Comparison of ENCODE assay signal across 25 cellular contexts in the genomic region with DNA sequence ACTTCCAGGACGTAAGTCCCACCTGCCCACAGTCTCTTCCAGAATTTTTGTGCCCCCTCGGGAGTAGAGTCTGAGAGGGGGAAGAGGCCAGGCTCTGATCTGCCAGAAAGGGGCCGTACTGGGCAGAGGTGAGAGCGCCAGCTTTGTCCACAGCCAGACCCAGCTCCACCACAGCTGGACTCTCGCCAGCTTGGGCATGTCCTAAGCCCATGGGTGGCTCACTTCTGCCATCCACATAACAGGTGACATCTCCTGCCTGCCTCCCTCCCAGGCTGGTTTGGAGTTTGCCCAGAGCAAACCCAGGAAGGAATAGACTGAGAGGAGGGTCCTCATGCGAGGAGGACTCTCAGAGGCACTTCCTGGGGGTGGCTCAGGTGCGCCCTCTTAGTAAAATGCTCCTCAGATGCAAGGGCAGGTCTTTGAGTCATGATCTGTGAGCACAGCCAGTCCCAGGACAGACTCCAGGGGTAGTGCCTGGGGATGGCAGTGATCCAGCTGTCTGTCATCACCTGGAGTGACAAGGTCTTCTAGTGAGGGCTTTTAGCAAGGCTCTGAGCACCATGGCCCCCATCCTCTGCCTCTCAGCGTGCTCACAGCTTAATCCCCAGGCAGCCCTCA.
DNase-seq lines count a peak whose midpoint lies in the region; ATAC-seq and TF ChIP-seq lines count a peak whose summit lies in the region.
"Had no signal": no experiment of that assay in that cellular context is flagged by ENCODE, and none has a peak within 500 bp of the region (broad histone marks: within the 10 kb centered on the region; RNA-seq: fewer than 3 reads in every experiment).

No MANE protein-coding gene starts in this region.

- no peaks in the 10 kb centered on the region; the same call in 1 of the 2 replicates for H3K27me3 ChIP-seq in OCI-LY1 (ENCODE audit: insufficient read depth, low read length)
- no peaks in the 10 kb centered on the region for H3K27me3 ChIP-seq in psoas muscle (ENCODE audit: insufficient read depth in 3 of 3, low read length in 2 of 3)
- H3K27me3 ChIP-seq: gastroesophageal sphincter, pancreas, sigmoid colon, SJSA1, upper lobe of right lung had no signal

- peaks cover 6% of the 10 kb centered on the region for H3K36me3 Mint-ChIP-seq in T-helper 17 cell (ENCODE audit: low read depth)
- H3K36me3 Mint-ChIP-seq: activated naive CD4-positive, alpha-beta T cell treated with anti-CD3 and anti-CD28 coated beads, Interleukin-2, amount 10 ng/mL, durations not matched to agents 7 days and 5 days; CD14-positive monocyte; natural killer cell treated with Interleukin-12 subunit alpha and Interleukin-12 subunit beta and Interleukin-15 and Interleukin-18, amount 100 ng/mL, for 72 hours had no signal

- ATAC-seq in left cardiac atrium, result peak; percentile 60 to 69
- peak; percentile 33 to 82 (median 78) for ATAC-seq in psoas muscle
- no peak for ATAC-seq in T-helper 17 cell
- ATAC-seq in GM19324 (IDR thresholded peaks at IDR 0.05; ENCODE audit: low FRiP score, unreplicated experiment), result no peak
- ATAC-seq: activated T-cell treated with anti-CD3 and anti-CD28 coated beads, Interleukin-2, amount 50 U/mL, for 4 hours; gastroesophageal sphincter; natural killer cell treated with Interleukin-12 subunit alpha and Interleukin-12 subunit beta and Interleukin-15 and Interleukin-18, amount 100 ng/mL, for 72 hours; pancreas; upper lobe of right lung had no signal

- H3K9ac ChIP-seq in OCI-LY1 (ENCODE audit: low read length), result no peak overlapping the region
- H3K9ac ChIP-seq: KMS-11 had no signal

- no peaks in the 10 kb centered on the region for H3K79me2 ChIP-seq in OCI-LY1 (ENCODE audit: insufficient read depth, low read length)

- H3K27me3 Mint-ChIP-seq in T-helper 17 cell, result no peaks in the 10 kb centered on the region
- H3K27me3 Mint-ChIP-seq: activated naive CD4-positive, alpha-beta T cell treated with anti-CD3 and anti-CD28 coated beads, Interleukin-2, amount 10 ng/mL, durations not matched to agents 7 days and 5 days; central memory CD8-positive, alpha-beta T cell; natural killer cell treated with Interleukin-12 subunit alpha and Interleukin-12 subunit beta and Interleukin-15 and Interleukin-18, amount 100 ng/mL, for 72 hours had no signal

- DNase-seq in caudate nucleus (lab: John Stamatoyannopoulos, UW), result peak in 2 of 61 donors; percentile 16 to 39
- DNase-seq in left cardiac atrium, result peak; percentile 75
- DNase-seq in psoas muscle, result peak; percentile 51 to 81
- no peak for DNase-seq in T-helper 17 cell
- no peak for DNase-seq in GM19238 (ENCODE audit: insufficient read length, low spot score)
- DNase-seq: activated CD8-positive, alpha-beta memory T cell treated with anti-CD3 and anti-CD28 coated beads for 24 hours; activated naive CD4-positive, alpha-beta T cell treated with anti-CD3 and anti-CD28 coated beads, Interleukin-2, amount 10 ng/mL, durations not matched to agents 7 days and 5 days; activated T-cell treated with anti-CD3 and anti-CD28 coated beads, Interleukin-2, amount 50 U/mL, for 4 hours; amygdala; NCI-H1694 treated with DMSO at 0.1 percent for 48 hours; NCI-H2227 treated with DMSO at 0.1 percent for 48 hours; NCI-H748 treated with DMSO at 0.1 percent for 48 hours; sigmoid colon; T-helper 1 cell; upper lobe of right lung had no signal

- H3K4me1 Mint-ChIP-seq in T-helper 17 cell, result peaks cover 3% of the 10 kb centered on the region
- H3K4me1 Mint-ChIP-seq: activated naive CD4-positive, alpha-beta T cell treated with anti-CD3 and anti-CD28 coated beads, Interleukin-2, amount 10 ng/mL, durations not matched to agents 7 days and 5 days; CD14-positive monocyte; central memory CD8-positive, alpha-beta T cell had no signal

- intact Hi-C loops in left cardiac atrium (cut with DNase I) (no loop called here), psoas muscle (cut with DNase I) (no loop called here)

- H3K4me1 ChIP-seq in OCI-LY1 (ENCODE audit: insufficient read depth, low read length, severe bottlenecking), result peaks cover 14% of the 10 kb centered on the region
- H3K4me1 ChIP-seq in psoas muscle, result no peaks in the 10 kb centered on the region
- H3K4me1 ChIP-seq: gastroesophageal sphincter, HAP-1, pancreas, SJSA1, upper lobe of right lung had no signal

- H3K9me3 ChIP-seq in OCI-LY1 (ENCODE audit: low read length), result no peaks in the 10 kb centered on the region
- H3K9me3 ChIP-seq in psoas muscle, result no peaks in the 10 kb centered on the region
- H3K9me3 ChIP-seq in T-helper 17 cell (ENCODE audit: control insufficient read depth, low read length, poor library complexity, severe bottlenecking), result no peaks in the 10 kb centered on the region
- H3K9me3 ChIP-seq: gastroesophageal sphincter, HAP-1, pancreas, sigmoid colon, SJSA1, upper lobe of right lung had no signal

- no peak overlapping the region for H2AFZ ChIP-seq in OCI-LY1 (ENCODE audit: low read length)

- H3K4me3 ChIP-seq in OCI-LY1 (ENCODE audit: low read depth, low read length, poor library complexity, severe bottlenecking) (no peak overlapping the region), psoas muscle (no peak overlapping the region)
- H3K4me3 ChIP-seq: gastroesophageal sphincter, HAP-1, pancreas, sigmoid colon, SJSA1, upper lobe of right lung had no signal

- no peaks in the 10 kb centered on the region for H3K36me3 ChIP-seq in OCI-LY1 (ENCODE audit: insufficient read depth, low read length)
- no peaks in the 10 kb centered on the region for H3K36me3 ChIP-seq in psoas muscle (ENCODE audit: insufficient read depth in 1 of 2, low read depth in 1 of 2)
- H3K36me3 ChIP-seq: HAP-1, pancreas, upper lobe of right lung had no signal

- H3K27ac ChIP-seq in OCI-LY1 (ENCODE audit: low read depth, low read length, poor library complexity, severe bottlenecking) (no peak overlapping the region), caudate nucleus (ENCODE audit: low read depth, low read length) (peak overlapping the region; percentile 38), psoas muscle (no peak overlapping the region)
- H3K27ac ChIP-seq: gastroesophageal sphincter, KMS-11, pancreas, sigmoid colon, SJSA1, upper lobe of right lung had no signal

- no peak overlapping the region for H3K4me2 ChIP-seq in OCI-LY1 (ENCODE audit: low read length)
- H3K4me2 ChIP-seq: KMS-11 had no signal

- H3F3A ChIP-seq in OCI-LY1 (ENCODE audit: insufficient read depth, low read length), result no peaks in the 10 kb centered on the region

- no peaks in the 10 kb centered on the region for H4K20me1 ChIP-seq in OCI-LY1 (ENCODE audit: insufficient read depth, low read length)

- 77 to 85% (median 79%) methylated on average over 8 of the region's 8 CpGs for WGBS in psoas muscle, 3 donors

- no peak overlapping the region for H3K27ac Mint-ChIP-seq in T-helper 17 cell
- H3K27ac Mint-ChIP-seq: activated naive CD4-positive, alpha-beta T cell treated with anti-CD3 and anti-CD28 coated beads, Interleukin-2, amount 10 ng/mL, durations not matched to agents 7 days and 5 days; CD14-positive monocyte; natural killer cell treated with Interleukin-12 subunit alpha and Interleukin-12 subunit beta and Interleukin-15 and Interleukin-18, amount 100 ng/mL, for 72 hours had no signal

- no peak overlapping the region for H3K4me3 Mint-ChIP-seq in T-helper 17 cell
- H3K4me3 Mint-ChIP-seq: activated naive CD4-positive, alpha-beta T cell treated with anti-CD3 and anti-CD28 coated beads, Interleukin-2, amount 10 ng/mL, durations not matched to agents 7 days and 5 days; activated T-cell treated with anti-CD3 and anti-CD28 coated beads, Interleukin-2, amount 50 U/mL, for 4 hours; CD14-positive monocyte; central memory CD8-positive, alpha-beta T cell; natural killer cell treated with Interleukin-12 subunit alpha and Interleukin-12 subunit beta and Interleukin-15 and Interleukin-18, amount 100 ng/mL, for 72 hours had no signal

- no peaks in the 10 kb centered on the region for H3K9me2 ChIP-seq in OCI-LY1 (ENCODE audit: low read depth, low read length)

- TF ChIP-seq CTCF in OCI-LY1 (IDR thresholded peaks at IDR 0.05; ENCODE audit: low read length) (peak; percentile 7; the same call in 1 of the 2 replicates), psoas muscle (IDR thresholded peaks at IDR 0.05) (no peak)

Comparison
In these comparisons a context has a peak if more than half of its experiments do, and no peak if none do; other contexts are left out.
1. DNase-seq: peak in left cardiac atrium (single experiment) and psoas muscle (2 of 2); none in T-helper 17 cell (0 of 3) and GM19238 (single experiment).
2. ATAC-seq: peak in left cardiac atrium (2 of 2) and psoas muscle (4 of 4); none in T-helper 17 cell (single experiment) and GM19324 (single experiment).